Comparison of ENCODE assay signal across 2 cellular contexts in the genomic region with DNA sequence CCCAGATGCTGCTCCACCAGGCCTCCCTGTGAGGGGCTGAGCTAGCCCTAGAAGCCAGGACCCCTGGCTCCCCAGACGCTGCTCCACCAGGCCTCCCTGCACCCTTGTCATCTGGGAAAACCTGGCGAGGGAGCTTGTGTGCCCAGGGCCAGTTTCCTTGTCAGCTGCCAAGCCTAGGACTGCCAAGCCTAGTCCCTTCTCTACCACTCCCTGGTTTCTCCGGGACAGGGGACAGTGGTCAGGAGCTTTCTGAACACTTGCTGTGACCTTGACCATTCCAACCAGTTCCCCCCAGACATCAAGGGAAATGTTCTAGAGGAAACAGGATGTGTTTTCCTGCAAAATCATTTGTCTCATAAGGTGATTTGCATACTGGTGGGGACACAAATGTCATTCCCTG.
TF ChIP-seq lines count a peak whose summit lies in the region.

No MANE protein-coding gene starts in this region.

TF ChIP-seq in IMR-90, 13 proteins besides CTCF, POLR2A, EP300 and RAD21:
- TF ChIP-seq FOS (IDR thresholded peaks at IDR 0.05; ENCODE audit: low read depth, low read length) (no peak), MXI1 (IDR thresholded peaks at IDR 0.05; ENCODE audit: borderline replicate concordance, low read depth, low read length) (no peak), NFE2L2 (IDR thresholded peaks at IDR 0.05; ENCODE audit: low read depth, low read length) (no peak), MAFK (IDR thresholded peaks at IDR 0.05; ENCODE audit: low read depth, low read length) (no peak), BHLHE40 (IDR thresholded peaks at IDR 0.05; ENCODE audit: low read depth, low read length) (no peak), CEBPB (IDR thresholded peaks at IDR 0.05; ENCODE audit: low read depth, low read length) (no peak), SMC3 (IDR thresholded peaks at IDR 0.05; ENCODE audit: low read depth, low read length) (no peak), MAZ (IDR thresholded peaks at IDR 0.05; ENCODE audit: borderline replicate concordance, low read depth, low read length) (no peak), CHD1 (IDR thresholded peaks at IDR 0.05; ENCODE audit: low read depth, low read length) (no peak), RFX5 (IDR thresholded peaks at IDR 0.05; ENCODE audit: low read depth, low read length) (no peak), RCOR1 (IDR thresholded peaks at IDR 0.05; ENCODE audit: insufficient replicate concordance, low read length) (no peak)
- TF ChIP-seq, protein P1, sequence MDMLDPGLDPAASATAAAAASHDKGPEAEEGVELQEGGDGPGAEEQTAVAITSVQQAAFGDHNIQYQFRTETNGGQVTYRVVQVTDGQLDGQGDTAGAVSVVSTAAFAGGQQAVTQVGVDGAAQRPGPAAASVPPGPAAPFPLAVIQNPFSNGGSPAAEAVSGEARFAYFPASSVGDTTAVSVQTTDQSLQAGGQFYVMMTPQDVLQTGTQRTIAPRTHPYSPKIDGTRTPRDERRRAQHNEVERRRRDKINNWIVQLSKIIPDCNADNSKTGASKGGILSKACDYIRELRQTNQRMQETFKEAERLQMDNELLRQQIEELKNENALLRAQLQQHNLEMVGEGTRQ (IDR thresholded peaks at IDR 0.05; ENCODE audit: low read depth, low read length) = no peak
- TF ChIP-seq, protein P2, sequence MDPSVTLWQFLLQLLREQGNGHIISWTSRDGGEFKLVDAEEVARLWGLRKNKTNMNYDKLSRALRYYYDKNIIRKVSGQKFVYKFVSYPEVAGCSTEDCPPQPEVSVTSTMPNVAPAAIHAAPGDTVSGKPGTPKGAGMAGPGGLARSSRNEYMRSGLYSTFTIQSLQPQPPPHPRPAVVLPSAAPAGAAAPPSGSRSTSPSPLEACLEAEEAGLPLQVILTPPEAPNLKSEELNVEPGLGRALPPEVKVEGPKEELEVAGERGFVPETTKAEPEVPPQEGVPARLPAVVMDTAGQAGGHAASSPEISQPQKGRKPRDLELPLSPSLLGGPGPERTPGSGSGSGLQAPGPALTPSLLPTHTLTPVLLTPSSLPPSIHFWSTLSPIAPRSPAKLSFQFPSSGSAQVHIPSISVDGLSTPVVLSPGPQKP (IDR thresholded peaks at IDR 0.05; ENCODE audit: borderline replicate concordance, low read depth, low read length) = no peak

TF ChIP-seq in HepG2, 621 proteins besides CTCF, POLR2A, EP300 and RAD21:
- TF ChIP-seq TCF7 (IDR thresholded peaks at IDR 0.05; ENCODE audit: low read depth) = peak; percentile 37; the same call in 1 of the 2 replicates
- peak; percentile 74 for TF ChIP-seq TEAD3 (CRISPR knock-in tag; optimal IDR thresholded peaks at IDR 0.05; ENCODE audit: borderline replicate concordance)
- TF ChIP-seq STAT5B (CRISPR knock-in tag; IDR thresholded peaks at IDR 0.05) = no peak
- peak; percentile 31; the same call in 1 of the 2 replicates for TF ChIP-seq ETV5 (CRISPR knock-in tag; IDR thresholded peaks at IDR 0.05; ENCODE audit: borderline replicate concordance)
- no peak for TF ChIP-seq MBD4 (IDR thresholded peaks at IDR 0.05; ENCODE audit: borderline replicate concordance, low read length)
- 0 out of 2 replicates have a peak, but pooled peaks have one; percentile 38 for TF ChIP-seq ZFP36L1 (CRISPR knock-in tag; IDR thresholded peaks at IDR 0.05)
- TF ChIP-seq GABPB1 (CRISPR knock-in tag; IDR thresholded peaks at IDR 0.05) = peak; percentile 11; the same call in 1 of the 2 replicates
- TF ChIP-seq, protein P3, sequence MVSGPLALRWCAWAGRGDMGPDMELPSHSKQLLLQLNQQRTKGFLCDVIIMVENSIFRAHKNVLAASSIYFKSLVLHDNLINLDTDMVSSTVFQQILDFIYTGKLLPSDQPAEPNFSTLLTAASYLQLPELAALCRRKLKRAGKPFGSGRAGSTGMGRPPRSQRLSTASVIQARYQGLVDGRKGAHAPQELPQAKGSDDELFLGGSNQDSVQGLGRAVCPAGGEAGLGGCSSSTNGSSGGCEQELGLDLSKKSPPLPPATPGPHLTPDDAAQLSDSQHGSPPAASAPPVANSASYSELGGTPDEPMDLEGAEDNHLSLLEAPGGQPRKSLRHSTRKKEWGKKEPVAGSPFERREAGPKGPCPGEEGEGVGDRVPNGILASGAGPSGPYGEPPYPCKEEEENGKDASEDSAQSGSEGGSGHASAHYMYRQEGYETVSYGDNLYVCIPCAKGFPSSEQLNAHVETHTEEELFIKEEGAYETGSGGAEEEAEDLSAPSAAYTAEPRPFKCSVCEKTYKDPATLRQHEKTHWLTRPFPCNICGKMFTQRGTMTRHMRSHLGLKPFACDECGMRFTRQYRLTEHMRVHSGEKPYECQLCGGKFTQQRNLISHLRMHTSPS (CRISPR knock-in tag; IDR thresholded peaks at IDR 0.05; ENCODE audit: low read depth) = peak; percentile 48; the same call in 1 of the 2 replicates
- TF ChIP-seq, protein P4, sequence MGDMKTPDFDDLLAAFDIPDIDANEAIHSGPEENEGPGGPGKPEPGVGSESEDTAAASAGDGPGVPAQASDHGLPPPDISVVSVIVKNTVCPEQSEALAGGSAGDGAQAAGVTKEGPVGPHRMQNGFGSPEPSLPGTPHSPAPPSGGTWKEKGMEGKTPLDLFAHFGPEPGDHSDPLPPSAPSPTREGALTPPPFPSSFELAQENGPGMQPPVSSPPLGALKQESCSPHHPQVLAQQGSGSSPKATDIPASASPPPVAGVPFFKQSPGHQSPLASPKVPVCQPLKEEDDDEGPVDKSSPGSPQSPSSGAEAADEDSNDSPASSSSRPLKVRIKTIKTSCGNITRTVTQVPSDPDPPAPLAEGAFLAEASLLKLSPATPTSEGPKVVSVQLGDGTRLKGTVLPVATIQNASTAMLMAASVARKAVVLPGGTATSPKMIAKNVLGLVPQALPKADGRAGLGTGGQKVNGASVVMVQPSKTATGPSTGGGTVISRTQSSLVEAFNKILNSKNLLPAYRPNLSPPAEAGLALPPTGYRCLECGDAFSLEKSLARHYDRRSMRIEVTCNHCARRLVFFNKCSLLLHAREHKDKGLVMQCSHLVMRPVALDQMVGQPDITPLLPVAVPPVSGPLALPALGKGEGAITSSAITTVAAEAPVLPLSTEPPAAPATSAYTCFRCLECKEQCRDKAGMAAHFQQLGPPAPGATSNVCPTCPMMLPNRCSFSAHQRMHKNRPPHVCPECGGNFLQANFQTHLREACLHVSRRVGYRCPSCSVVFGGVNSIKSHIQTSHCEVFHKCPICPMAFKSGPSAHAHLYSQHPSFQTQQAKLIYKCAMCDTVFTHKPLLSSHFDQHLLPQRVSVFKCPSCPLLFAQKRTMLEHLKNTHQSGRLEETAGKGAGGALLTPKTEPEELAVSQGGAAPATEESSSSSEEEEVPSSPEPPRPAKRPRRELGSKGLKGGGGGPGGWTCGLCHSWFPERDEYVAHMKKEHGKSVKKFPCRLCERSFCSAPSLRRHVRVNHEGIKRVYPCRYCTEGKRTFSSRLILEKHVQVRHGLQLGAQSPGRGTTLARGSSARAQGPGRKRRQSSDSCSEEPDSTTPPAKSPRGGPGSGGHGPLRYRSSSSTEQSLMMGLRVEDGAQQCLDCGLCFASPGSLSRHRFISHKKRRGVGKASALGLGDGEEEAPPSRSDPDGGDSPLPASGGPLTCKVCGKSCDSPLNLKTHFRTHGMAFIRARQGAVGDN (CRISPR knock-in tag; IDR thresholded peaks at IDR 0.05) = peak; percentile 60
- 0 out of 2 replicates have a peak, but pooled peaks have one; percentile 12 for TF ChIP-seq BCL6 (CRISPR knock-in tag; IDR thresholded peaks at IDR 0.05)
- no peak for TF ChIP-seq SIN3A (IDR thresholded peaks at IDR 0.05; ENCODE audit: borderline replicate concordance, low read depth, low read length)
- TF ChIP-seq, protein P5, sequence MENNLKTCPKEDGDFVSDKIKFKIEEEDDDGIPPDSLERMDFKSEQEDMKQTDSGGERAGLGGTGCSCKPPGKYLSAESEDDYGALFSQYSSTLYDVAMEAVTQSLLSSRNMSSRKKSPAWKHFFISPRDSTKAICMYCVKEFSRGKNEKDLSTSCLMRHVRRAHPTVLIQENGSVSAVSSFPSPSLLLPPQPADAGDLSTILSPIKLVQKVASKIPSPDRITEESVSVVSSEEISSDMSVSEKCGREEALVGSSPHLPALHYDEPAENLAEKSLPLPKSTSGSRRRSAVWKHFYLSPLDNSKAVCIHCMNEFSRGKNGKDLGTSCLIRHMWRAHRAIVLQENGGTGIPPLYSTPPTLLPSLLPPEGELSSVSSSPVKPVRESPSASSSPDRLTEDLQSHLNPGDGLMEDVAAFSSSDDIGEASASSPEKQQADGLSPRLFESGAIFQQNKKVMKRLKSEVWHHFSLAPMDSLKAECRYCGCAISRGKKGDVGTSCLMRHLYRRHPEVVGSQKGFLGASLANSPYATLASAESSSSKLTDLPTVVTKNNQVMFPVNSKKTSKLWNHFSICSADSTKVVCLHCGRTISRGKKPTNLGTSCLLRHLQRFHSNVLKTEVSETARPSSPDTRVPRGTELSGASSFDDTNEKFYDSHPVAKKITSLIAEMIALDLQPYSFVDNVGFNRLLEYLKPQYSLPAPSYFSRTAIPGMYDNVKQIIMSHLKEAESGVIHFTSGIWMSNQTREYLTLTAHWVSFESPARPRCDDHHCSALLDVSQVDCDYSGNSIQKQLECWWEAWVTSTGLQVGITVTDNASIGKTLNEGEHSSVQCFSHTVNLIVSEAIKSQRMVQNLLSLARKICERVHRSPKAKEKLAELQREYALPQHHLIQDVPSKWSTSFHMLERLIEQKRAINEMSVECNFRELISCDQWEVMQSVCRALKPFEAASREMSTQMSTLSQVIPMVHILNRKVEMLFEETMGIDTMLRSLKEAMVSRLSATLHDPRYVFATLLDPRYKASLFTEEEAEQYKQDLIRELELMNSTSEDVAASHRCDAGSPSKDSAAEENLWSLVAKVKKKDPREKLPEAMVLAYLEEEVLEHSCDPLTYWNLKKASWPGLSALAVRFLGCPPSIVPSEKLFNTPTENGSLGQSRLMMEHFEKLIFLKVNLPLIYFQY (CRISPR knock-in tag; IDR thresholded peaks at IDR 0.05; ENCODE audit: borderline replicate concordance) = no peak
- no peak for TF ChIP-seq HNRNPUL1 (IDR thresholded peaks at IDR 0.05; ENCODE audit: low read depth, low read length)
- peak; percentile 81 for TF ChIP-seq RARA (CRISPR knock-in tag; IDR thresholded peaks at IDR 0.05)
- TF ChIP-seq, protein P6, sequence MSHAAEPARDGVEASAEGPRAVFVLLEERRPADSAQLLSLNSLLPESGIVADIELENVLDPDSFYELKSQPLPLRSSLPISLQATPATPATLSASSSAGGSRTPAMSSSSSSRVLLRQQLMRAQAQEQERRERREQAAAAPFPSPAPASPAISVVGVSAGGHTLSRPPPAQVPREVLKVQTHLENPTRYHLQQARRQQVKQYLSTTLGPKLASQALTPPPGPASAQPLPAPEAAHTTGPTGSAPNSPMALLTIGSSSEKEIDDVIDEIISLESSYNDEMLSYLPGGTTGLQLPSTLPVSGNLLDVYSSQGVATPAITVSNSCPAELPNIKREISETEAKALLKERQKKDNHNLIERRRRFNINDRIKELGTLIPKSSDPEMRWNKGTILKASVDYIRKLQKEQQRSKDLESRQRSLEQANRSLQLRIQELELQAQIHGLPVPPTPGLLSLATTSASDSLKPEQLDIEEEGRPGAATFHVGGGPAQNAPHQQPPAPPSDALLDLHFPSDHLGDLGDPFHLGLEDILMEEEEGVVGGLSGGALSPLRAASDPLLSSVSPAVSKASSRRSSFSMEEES (CRISPR knock-in tag; IDR thresholded peaks at IDR 0.05) = 0 out of 2 replicates have a peak, but pooled peaks have one; percentile 31
- TF ChIP-seq MED1 (CRISPR knock-in tag; IDR thresholded peaks at IDR 0.05) = 0 out of 2 replicates have a peak, but pooled peaks have one; percentile 27
- TF ChIP-seq BRCA1 (CRISPR knock-in tag; IDR thresholded peaks at IDR 0.05) = no peak
- no peak for TF ChIP-seq ZNF614 (CRISPR knock-in tag; IDR thresholded peaks at IDR 0.05; ENCODE audit: borderline replicate concordance)
- TF ChIP-seq SOX5 (CRISPR knock-in tag; IDR thresholded peaks at IDR 0.05; ENCODE audit: borderline replicate concordance) = peak; percentile 40; the same call in 1 of the 2 replicates
- 0 out of 2 replicates have a peak, but pooled peaks have one; percentile 2 for TF ChIP-seq RFXAP (CRISPR knock-in tag; IDR thresholded peaks at IDR 0.05; ENCODE audit: borderline replicate concordance)
- no peak for TF ChIP-seq ADNP (CRISPR knock-in tag; IDR thresholded peaks at IDR 0.05)
- no peak for TF ChIP-seq U2AF2 (IDR thresholded peaks at IDR 0.05; ENCODE audit: low read depth, low read length)
- peak; percentile 60 for TF ChIP-seq SALL1 (CRISPR knock-in tag; IDR thresholded peaks at IDR 0.05)
- TF ChIP-seq ELF3 (CRISPR knock-in tag; IDR thresholded peaks at IDR 0.05) = peak; percentile 70
- no peak for TF ChIP-seq LCORL (IDR thresholded peaks at IDR 0.05)
- TF ChIP-seq LCORL (CRISPR knock-in tag; IDR thresholded peaks at IDR 0.05) = 0 out of 2 replicates have a peak, but pooled peaks have one; percentile 55
- no peak for TF ChIP-seq FOXP1 (IDR thresholded peaks at IDR 0.05)
- peak; percentile 36; the same call in 1 of the 2 replicates for TF ChIP-seq FOXP1 (CRISPR knock-in tag; IDR thresholded peaks at IDR 0.05)
- TF ChIP-seq GABPA (IDR thresholded peaks at IDR 0.05; ENCODE audit: low read depth, low read length) = no peak
- TF ChIP-seq GABPA (CRISPR knock-in tag; IDR thresholded peaks at IDR 0.05; ENCODE audit: low read depth) = peak; percentile 55
- TF ChIP-seq, protein P7, sequence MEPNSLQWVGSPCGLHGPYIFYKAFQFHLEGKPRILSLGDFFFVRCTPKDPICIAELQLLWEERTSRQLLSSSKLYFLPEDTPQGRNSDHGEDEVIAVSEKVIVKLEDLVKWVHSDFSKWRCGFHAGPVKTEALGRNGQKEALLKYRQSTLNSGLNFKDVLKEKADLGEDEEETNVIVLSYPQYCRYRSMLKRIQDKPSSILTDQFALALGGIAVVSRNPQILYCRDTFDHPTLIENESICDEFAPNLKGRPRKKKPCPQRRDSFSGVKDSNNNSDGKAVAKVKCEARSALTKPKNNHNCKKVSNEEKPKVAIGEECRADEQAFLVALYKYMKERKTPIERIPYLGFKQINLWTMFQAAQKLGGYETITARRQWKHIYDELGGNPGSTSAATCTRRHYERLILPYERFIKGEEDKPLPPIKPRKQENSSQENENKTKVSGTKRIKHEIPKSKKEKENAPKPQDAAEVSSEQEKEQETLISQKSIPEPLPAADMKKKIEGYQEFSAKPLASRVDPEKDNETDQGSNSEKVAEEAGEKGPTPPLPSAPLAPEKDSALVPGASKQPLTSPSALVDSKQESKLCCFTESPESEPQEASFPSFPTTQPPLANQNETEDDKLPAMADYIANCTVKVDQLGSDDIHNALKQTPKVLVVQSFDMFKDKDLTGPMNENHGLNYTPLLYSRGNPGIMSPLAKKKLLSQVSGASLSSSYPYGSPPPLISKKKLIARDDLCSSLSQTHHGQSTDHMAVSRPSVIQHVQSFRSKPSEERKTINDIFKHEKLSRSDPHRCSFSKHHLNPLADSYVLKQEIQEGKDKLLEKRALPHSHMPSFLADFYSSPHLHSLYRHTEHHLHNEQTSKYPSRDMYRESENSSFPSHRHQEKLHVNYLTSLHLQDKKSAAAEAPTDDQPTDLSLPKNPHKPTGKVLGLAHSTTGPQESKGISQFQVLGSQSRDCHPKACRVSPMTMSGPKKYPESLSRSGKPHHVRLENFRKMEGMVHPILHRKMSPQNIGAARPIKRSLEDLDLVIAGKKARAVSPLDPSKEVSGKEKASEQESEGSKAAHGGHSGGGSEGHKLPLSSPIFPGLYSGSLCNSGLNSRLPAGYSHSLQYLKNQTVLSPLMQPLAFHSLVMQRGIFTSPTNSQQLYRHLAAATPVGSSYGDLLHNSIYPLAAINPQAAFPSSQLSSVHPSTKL (CRISPR knock-in tag; IDR thresholded peaks at IDR 0.05) = peak; percentile 46; the same call in 1 of the 2 replicates
